14 cellular contexts compared by ENCODE assay signal in genomic region chr11:27184458-27185312, GRCh38.
A peak's percentile ranks its signal among the peaks of the same experiment; 100 is the strongest.
DNase-seq lines count a peak whose midpoint lies in the region; ATAC-seq and TF ChIP-seq lines count a peak whose summit lies in the region.
"Had no signal": no experiment of that assay in that cellular context is flagged by ENCODE, and none has a peak within 500 bp of the region (broad histone marks: within the 10 kb centered on the region; RNA-seq: fewer than 3 reads in every experiment).

No MANE protein-coding gene starts in this region.

- CTCF ChIA-PET in RWPE1 (lab: Yijun Ruan, JAX): interaction anchor here (0.5 to 3.8 kb wide), 13 partner anchors 11 to 899 kb away, joined by 3 to 33 read pairs (median 4); no protein-coding TSS in a partner anchor
- CTCF ChIA-PET in activated CD4-positive, alpha-beta memory T cell treated with anti-CD3 and anti-CD28 coated beads for 36 hours (lab: Charles Lee): interaction anchor here (1.0 to 5.5 kb wide), 11 partner anchors 11 to 317 kb away, joined by 3 to 103 read pairs (median 5); partner anchors contain the start of gene LGR4

- no peaks in the 10 kb centered on the region for H3K36me3 ChIP-seq in right lobe of liver
- H3K36me3 ChIP-seq: lower lobe of right lung, SJCRH30 had no signal

- peak; percentile 60 for DNase-seq in EH (ENCODE audit: low read depth)
- peak; percentile 20 for DNase-seq in RWPE1 (ENCODE audit: low spot score)
- DNase-seq in right lobe of liver: no peak
- no peak for DNase-seq in activated CD4-positive, alpha-beta memory T cell treated with anti-CD3 and anti-CD28 coated beads for 36 hours
- no peak for DNase-seq in NCI-H2227 (lab: John Stamatoyannopoulos, UW; ENCODE audit: unreplicated experiment)
- DNase-seq in SK-N-DZ (ENCODE audit: low spot score): no peak
- DNase-seq: GOT3, lower lobe of right lung had no signal

- intact Hi-C loops in right lobe of liver (cut with DNase I): loop anchor here in 1 of 2 donors (10.0 kb wide), 1 partner anchor 300 kb away; no protein-coding TSS in a partner anchor
- intact Hi-C loops in activated CD4-positive, alpha-beta memory T cell treated with anti-CD3 and anti-CD28 coated beads for 36 hours (cut with micrococcal nuclease): loop anchor here (1.0 to 10.0 kb wide), 3 partner anchors 112 to 302 kb away; partner anchors contain the start of gene CCDC34

- ATAC-seq in GM19438 (IDR thresholded peaks at IDR 0.05; ENCODE audit: low read depth, unreplicated experiment) (peak; percentile 18), right lobe of liver (peak in 3 of 4 donors; percentile 25 to 49 (median 47)), HG03469 (IDR thresholded peaks at IDR 0.05; ENCODE audit: unreplicated experiment) (no peak)
- ATAC-seq: activated naive CD8-positive, alpha-beta T cell treated with anti-CD3 and anti-CD28 coated beads, Interleukin-2, amount 50 U/mL, for 24 hours; activated T-cell treated with anti-CD3 and anti-CD28 coated beads, Interleukin-2, amount 50 U/mL, for 72 hours; natural killer cell treated with Interleukin-12 subunit alpha and Interleukin-12 subunit beta and Interleukin-15 and Interleukin-18, amount 100 ng/mL, for 72 hours had no signal

- POLR2A ChIA-PET in RWPE1 (lab: Yijun Ruan, JAX; ENCODE audit: low non-redundant PET): no interaction called here
- POLR2A ChIA-PET in activated CD4-positive, alpha-beta memory T cell treated with anti-CD3 and anti-CD28 coated beads for 36 hours (lab: Charles Lee): no interaction called here

- TF ChIP-seq POLR2A in right lobe of liver (IDR thresholded peaks at IDR 0.05): no peak

- H3K27ac ChIP-seq in RWPE1: no peak overlapping the region
- H3K27ac ChIP-seq in right lobe of liver: peak overlapping the region in 1 of 3 donors; percentile 41
- H3K27ac ChIP-seq: lower lobe of right lung, SJCRH30 had no signal

- H3K9me3 ChIP-seq in right lobe of liver: no peaks in the 10 kb centered on the region
- H3K9me3 ChIP-seq: lower lobe of right lung had no signal

- WGBS in right lobe of liver (ENCODE audit: insufficient coverage, low coverage, low lambda C conversion rate, missing lambda C conversion rate): 53% methylated on average over 6 of the region's 6 CpGs

- no peaks in the 10 kb centered on the region for H3K36me3 Mint-ChIP-seq in activated CD4-positive, alpha-beta memory T cell treated with anti-CD3 and anti-CD28 coated beads for 36 hours
- H3K36me3 Mint-ChIP-seq: natural killer cell treated with Interleukin-12 subunit alpha and Interleukin-12 subunit beta and Interleukin-15 and Interleukin-18, amount 100 ng/mL, for 72 hours had no signal

- H3K27me3 Mint-ChIP-seq in activated CD4-positive, alpha-beta memory T cell treated with anti-CD3 and anti-CD28 coated beads for 36 hours: peaks cover 4% of the 10 kb centered on the region

- H3K4me1 ChIP-seq in right lobe of liver: peaks cover 0 to 32% (median 0%) of the 10 kb centered on the region in 4 donors

- H3K4me3 ChIP-seq in right lobe of liver: no peak overlapping the region
- H3K4me3 ChIP-seq: lower lobe of right lung, SJCRH30 had no signal

- no peaks in the 10 kb centered on the region for H3K9me3 Mint-ChIP-seq in activated CD4-positive, alpha-beta memory T cell treated with anti-CD3 and anti-CD28 coated beads for 36 hours
- H3K9me3 Mint-ChIP-seq: activated naive CD8-positive, alpha-beta T cell treated with anti-CD3 and anti-CD28 coated beads, Interleukin-2, amount 50 U/mL, for 24 hours; activated T-cell treated with anti-CD3 and anti-CD28 coated beads, Interleukin-2, amount 50 U/mL, for 72 hours; natural killer cell treated with Interleukin-12 subunit alpha and Interleukin-12 subunit beta and Interleukin-15 and Interleukin-18, amount 100 ng/mL, for 72 hours had no signal

- H3K27me3 ChIP-seq in right lobe of liver: no peaks in the 10 kb centered on the region
- H3K27me3 ChIP-seq: SJCRH30 had no signal

- no peak overlapping the region for H3K27ac Mint-ChIP-seq in activated CD4-positive, alpha-beta memory T cell treated with anti-CD3 and anti-CD28 coated beads for 36 hours
- H3K27ac Mint-ChIP-seq: activated naive CD8-positive, alpha-beta T cell treated with anti-CD3 and anti-CD28 coated beads, Interleukin-2, amount 50 U/mL, for 24 hours; activated T-cell treated with anti-CD3 and anti-CD28 coated beads, Interleukin-2, amount 50 U/mL, for 72 hours; natural killer cell treated with Interleukin-12 subunit alpha and Interleukin-12 subunit beta and Interleukin-15 and Interleukin-18, amount 100 ng/mL, for 72 hours had no signal

- TF ChIP-seq CTCF in RWPE1 (conservative IDR thresholded peaks at IDR 0.05; ENCODE audit: low read depth) (no peak), right lobe of liver (IDR thresholded peaks at IDR 0.05) (no peak)

- H3K4me3 Mint-ChIP-seq in activated CD4-positive, alpha-beta memory T cell treated with anti-CD3 and anti-CD28 coated beads for 36 hours: no peak overlapping the region
- H3K4me3 Mint-ChIP-seq: activated naive CD8-positive, alpha-beta T cell treated with anti-CD3 and anti-CD28 coated beads, Interleukin-2, amount 50 U/mL, for 24 hours; activated T-cell treated with anti-CD3 and anti-CD28 coated beads, Interleukin-2, amount 50 U/mL, for 72 hours; natural killer cell treated with Interleukin-12 subunit alpha and Interleukin-12 subunit beta and Interleukin-15 and Interleukin-18, amount 100 ng/mL, for 72 hours had no signal

- H3K4me1 Mint-ChIP-seq in activated CD4-positive, alpha-beta memory T cell treated with anti-CD3 and anti-CD28 coated beads for 36 hours (ENCODE audit: low read depth): no peaks in the 10 kb centered on the region
- H3K4me1 Mint-ChIP-seq: activated naive CD8-positive, alpha-beta T cell treated with anti-CD3 and anti-CD28 coated beads, Interleukin-2, amount 50 U/mL, for 24 hours had no signal

Comparison
In these comparisons a context has a peak if more than half of its experiments do, and no peak if none do; other contexts are left out.
1. DNase-seq: peak in EH (single experiment) and RWPE1 (single experiment); none in right lobe of liver (0 of 3), activated CD4-positive, alpha-beta memory T cell treated with anti-CD3 and anti-CD28 coated beads for 36 hours (single experiment), NCI-H2227 (single experiment) and SK-N-DZ (single experiment).